In the genomic region with DNA sequence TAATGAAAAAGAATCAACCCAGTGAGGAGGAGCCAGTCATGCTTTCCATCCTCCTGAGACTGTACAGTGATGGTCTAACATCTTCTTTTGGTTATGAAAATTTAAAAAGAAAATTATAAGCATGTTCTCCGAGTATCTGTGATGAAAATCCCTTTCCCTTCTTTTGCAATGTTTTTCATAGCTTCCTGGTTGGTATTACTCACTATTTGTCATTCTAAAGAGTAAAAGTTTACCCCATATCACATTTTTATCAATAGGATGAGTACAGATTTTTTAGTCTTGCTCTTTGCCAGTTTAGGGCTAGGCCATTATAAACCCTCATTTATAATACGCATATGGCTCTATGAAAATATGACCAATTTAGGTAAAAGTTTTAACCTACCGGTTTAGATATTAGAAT, we compare ENCODE assay signal across 26 cellular contexts.
"Had no signal": no experiment of that assay in that cellular context is flagged by ENCODE, and none has a peak within 500 bp of the region (broad histone marks: within the 10 kb centered on the region; RNA-seq: fewer than 3 reads in every experiment).

No MANE protein-coding gene starts in this region.

- H3K36me3 ChIP-seq: esophagus squamous epithelium, gastroesophageal sphincter, heart left ventricle, left lung, lower lobe of right lung had no signal

- ATAC-seq: esophagus mucosa; gastroesophageal sphincter; heart left ventricle; left cardiac atrium; left lung; left ventricle myocardium superior; lower lobe of right lung; mucosa of descending colon; naive thymus-derived CD8-positive, alpha-beta T cell had no signal

- H3K4me3 ChIP-seq: coronary artery, dorsolateral prefrontal cortex, esophagus squamous epithelium, gastroesophageal sphincter, heart left ventricle, hepatocyte, left lung, lower lobe of right lung, mucosa of descending colon had no signal

- DNase-seq: dermis blood vessel endothelial cell; dorsolateral prefrontal cortex; effector CD4-positive, alpha-beta T cell; effector memory CD4-positive, alpha-beta T cell; erythroblast; esophagus squamous epithelium; foreskin fibroblast; foreskin melanocyte; heart left ventricle; hypothalamus; left cardiac atrium; left lung; left ventricle myocardium superior; lower lobe of right lung; mesenchymal stem cell; mucosa of descending colon; naive B cell; naive thymus-derived CD8-positive, alpha-beta T cell had no signal

- H3K27me3 ChIP-seq: dorsolateral prefrontal cortex, esophagus squamous epithelium, gastroesophageal sphincter, heart left ventricle, hepatocyte, left lung had no signal

- FAIRE-seq: colon, endothelial cell of umbilical vein, islet of Langerhans, keratinocyte had no signal
